ENCODE assay signal across 33 cellular contexts in the genomic region with DNA sequence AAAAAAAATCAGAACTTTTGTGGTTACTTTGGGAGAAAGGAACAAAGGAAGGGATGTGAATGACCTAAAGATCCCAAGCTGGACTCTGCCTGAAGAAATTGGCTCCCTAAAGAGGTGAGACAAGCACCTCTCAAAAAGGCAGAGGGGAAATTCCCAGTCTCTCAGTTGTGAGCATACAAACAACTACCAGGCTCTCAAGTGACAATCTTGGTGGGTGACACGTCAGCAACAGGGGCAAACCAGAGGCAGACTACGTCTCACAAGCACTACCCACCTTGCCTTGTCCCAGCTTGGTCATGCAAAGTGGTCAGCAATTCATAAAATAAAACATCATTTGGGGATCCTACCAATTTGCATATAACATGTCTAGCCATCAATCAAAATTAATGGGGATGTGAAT. TPM values are rescaled to one million over a fixed set of nuclear protein-coding genes. Genes with fewer than 3 reads are reported as not detected.
"Had no signal": no experiment of that assay in that cellular context is flagged by ENCODE, and none has a peak within 500 bp of the region (broad histone marks: within the 10 kb centered on the region; RNA-seq: fewer than 3 reads in every experiment).

No MANE protein-coding gene starts in this region.

- ATAC-seq: naive thymus-derived CD8-positive, alpha-beta T cell; natural killer cell treated with Interleukin-12 subunit alpha and Interleukin-12 subunit beta and Interleukin-15 and Interleukin-18, amount 100 ng/mL, for 72 hours; pancreas; psoas muscle; right cardiac atrium; sciatic nerve; stimulated activated memory B cell treated with anti-CD40 and anti-IgM and Interleukin-4, amounts not matched to agents 10 μg/mL and 1 μg/mL and 100 μg/mL, for 72 hours; stimulated activated naive CD8-positive, alpha-beta T cell treated with anti-CD3 and anti-CD28 coated beads, Interleukin-15, amount 100 ng/mL, for 72 hours; stimulated activated naive CD8-positive, alpha-beta T cell treated with anti-CD3 and anti-CD28 coated beads, Interleukin-15, Interleukin-2, amounts not matched to agents 100 U/mL and 50 U/mL, for 24 hours; upper lobe of right lung had no signal

- H3K9me3 ChIP-seq: neutrophil, pancreas, psoas muscle, spleen, suprapubic skin, testis, tibial artery, transverse colon, upper lobe of right lung, uterus had no signal

- H3K27me3 ChIP-seq: neutrophil, pancreas, spleen, suprapubic skin, testis, tibial artery, transverse colon, upper lobe of right lung, uterus had no signal

- H3K36me3 Mint-ChIP-seq: naive thymus-derived CD8-positive, alpha-beta T cell; natural killer cell treated with Interleukin-12 subunit alpha and Interleukin-12 subunit beta and Interleukin-15 and Interleukin-18, amount 100 ng/mL, for 72 hours; stimulated activated memory B cell treated with anti-CD40 and anti-IgM and Interleukin-4, amounts not matched to agents 10 μg/mL and 1 μg/mL and 100 μg/mL, for 72 hours; type B pancreatic cell had no signal

- FAIRE-seq: pancreas had no signal

- H3K9me3 Mint-ChIP-seq: nephron progenitor cell; neural crest cell; stimulated activated memory B cell treated with anti-CD40 and anti-IgM and Interleukin-4, amounts not matched to agents 10 μg/mL and 1 μg/mL and 100 μg/mL, for 72 hours; stimulated activated naive CD8-positive, alpha-beta T cell treated with anti-CD3 and anti-CD28 coated beads, Interleukin-15, amount 100 ng/mL, for 72 hours; type B pancreatic cell had no signal

- DNase-seq: naive thymus-derived CD8-positive, alpha-beta T cell; nephron progenitor cell; nucleus accumbens; pancreas; posterior cingulate gyrus; psoas muscle; right cardiac atrium; spleen; stimulated activated CD4-positive, alpha-beta T cell treated with anti-CD3 and anti-CD28 coated beads, Interleukin-12 subunit alpha, Interleukin-12 subunit beta, amount 100 ng/mL, for 4 hours; stimulated activated CD4-positive, alpha-beta T cell treated with anti-CD3 and anti-CD28 coated beads, Interleukin-1b, Interleukin-23, amount 100 ng/mL, for 48 hours; stimulated activated CD4-positive, alpha-beta T cell treated with anti-CD3 and anti-CD28 coated beads, Interleukin-4, amount 100 ng/mL, for 1 hour; stimulated activated CD4-positive, alpha-beta T cell treated with anti-CD3 and anti-CD28 coated beads, Interleukin-4, amount 100 ng/mL, for 4 hours; stimulated activated CD8-positive, alpha-beta memory T cell treated with anti-CD3 and anti-CD28 coated beads, Interleukin-4, amount 100 ng/mL, for 48 hours; stimulated activated naive CD4-positive, alpha-beta T cell; stimulated activated naive CD8-positive, alpha-beta T cell treated with anti-CD3 and anti-CD28 coated beads, Interleukin-15, amount 100 ng/mL, for 72 hours; stimulated activated naive CD8-positive, alpha-beta T cell treated with anti-CD3 and anti-CD28 coated beads, Interleukin-15, Interleukin-2, amounts not matched to agents 100 U/mL and 50 U/mL, for 24 hours; substantia nigra; testis; tibial artery; transverse colon; upper lobe of right lung; uterus had no signal

- H3K27ac Mint-ChIP-seq: naive thymus-derived CD8-positive, alpha-beta T cell; natural killer cell treated with Interleukin-12 subunit alpha and Interleukin-12 subunit beta and Interleukin-15 and Interleukin-18, amount 100 ng/mL, for 72 hours; nephron progenitor cell; progenitor cell of endocrine pancreas; stimulated activated memory B cell treated with anti-CD40 and anti-IgM and Interleukin-4, amounts not matched to agents 10 μg/mL and 1 μg/mL and 100 μg/mL, for 72 hours; stimulated activated naive CD8-positive, alpha-beta T cell treated with anti-CD3 and anti-CD28 coated beads, Interleukin-15, amount 100 ng/mL, for 72 hours; type B pancreatic cell had no signal

- H3K4me1 ChIP-seq: pancreas, psoas muscle, spleen, suprapubic skin, testis, tibial artery, transverse colon, upper lobe of right lung, uterus had no signal

- H3K4me3 Mint-ChIP-seq: naive thymus-derived CD8-positive, alpha-beta T cell; natural killer cell treated with Interleukin-12 subunit alpha and Interleukin-12 subunit beta and Interleukin-15 and Interleukin-18, amount 100 ng/mL, for 72 hours; nephron progenitor cell; neural crest cell; stimulated activated memory B cell treated with anti-CD40 and anti-IgM and Interleukin-4, amounts not matched to agents 10 μg/mL and 1 μg/mL and 100 μg/mL, for 72 hours; stimulated activated naive CD8-positive, alpha-beta T cell treated with anti-CD3 and anti-CD28 coated beads, Interleukin-15, amount 100 ng/mL, for 72 hours; type B pancreatic cell had no signal

- H3K4me3 ChIP-seq: pancreas, psoas muscle, skin epidermis, smooth muscle cell, spleen, suprapubic skin, testis, tibial artery, transverse colon, upper lobe of right lung, uterus had no signal

- H3K27ac ChIP-seq: neutrophil, pancreas, psoas muscle, skin epidermis, spleen, suprapubic skin, testis, tibial artery, transverse colon, upper lobe of right lung, uterus had no signal

- H3K36me3 ChIP-seq: neutrophil, pancreas, spleen, suprapubic skin, tibial artery, transverse colon, upper lobe of right lung, uterus had no signal

- H3K27me3 Mint-ChIP-seq: natural killer cell treated with Interleukin-12 subunit alpha and Interleukin-12 subunit beta and Interleukin-15 and Interleukin-18, amount 100 ng/mL, for 72 hours; progenitor cell of endocrine pancreas; stimulated activated memory B cell treated with anti-CD40 and anti-IgM and Interleukin-4, amounts not matched to agents 10 μg/mL and 1 μg/mL and 100 μg/mL, for 72 hours; stimulated activated naive CD8-positive, alpha-beta T cell treated with anti-CD3 and anti-CD28 coated beads, Interleukin-15, amount 100 ng/mL, for 72 hours; type B pancreatic cell had no signal

- H3K4me1 Mint-ChIP-seq: naive thymus-derived CD8-positive, alpha-beta T cell; nephron progenitor cell; neural crest cell; stimulated activated memory B cell treated with anti-CD40 and anti-IgM and Interleukin-4, amounts not matched to agents 10 μg/mL and 1 μg/mL and 100 μg/mL, for 72 hours; stimulated activated naive CD8-positive, alpha-beta T cell treated with anti-CD3 and anti-CD28 coated beads, Interleukin-15, amount 100 ng/mL, for 72 hours had no signal

- H3K4me2 ChIP-seq: smooth muscle cell had no signal

RNA-seq across cellular contexts. Expression of gene LRATD1, which starts 24.3 kb away (rescaled TPM):
- total RNA-seq: naive thymus-derived CD8-positive, alpha-beta T cell; natural killer cell treated with Interleukin-12 subunit alpha and Interleukin-12 subunit beta and Interleukin-15 and Interleukin-18, amount 100 ng/mL, for 72 hours; osteocyte had no signal
- polyA plus RNA-seq: naive thymus-derived CD8-positive, alpha-beta T cell had no signal
